17 cellular contexts compared by ENCODE assay signal in genomic region chr2:36805635-36806224, GRCh38.
DNase-seq lines count a peak whose midpoint lies in the region; ATAC-seq, FAIRE-seq and TF ChIP-seq lines count a peak whose summit lies in the region.
"Had no signal": no experiment of that assay in that cellular context is flagged by ENCODE, and none has a peak within 500 bp of the region (broad histone marks: within the 10 kb centered on the region; RNA-seq: fewer than 3 reads in every experiment).

No MANE protein-coding gene starts in this region.

- H3K9me3 ChIP-seq in GM12878 (replicated peaks; ENCODE audit: control insufficient read depth, insufficient read depth, low read length): no peaks in the 10 kb centered on the region
- H3K9me3 ChIP-seq: SJCRH30 had no signal

- no peak overlapping the region for H3K4me3 ChIP-seq in GM23338
- no peak overlapping the region for H3K4me3 ChIP-seq in GM12878
- H3K4me3 ChIP-seq: BLaER1 treated with 17β-estradiol and CSF1 and Interleukin-3, amounts not matched to agents 10 nM and 100 nM; SJCRH30 had no signal

- peaks cover 4% of the 10 kb centered on the region; the same call in 2 of the 3 replicates for H3K9me3 Mint-ChIP-seq in GM23338

- H3K9ac ChIP-seq in GM12878 (ENCODE audit: control insufficient read depth, insufficient read depth, low read length): no peak overlapping the region
- H3K9ac ChIP-seq: BLaER1 treated with 17β-estradiol and CSF1 and Interleukin-3, amounts not matched to agents 10 nM and 100 nM had no signal

- WGBS in GM12878 (ENCODE audit: insufficient coverage, insufficient replicate concordance, low lambda C conversion rate, missing lambda C conversion rate): 13% methylated on average over 11 of the region's 11 CpGs

- H3K4me1 Mint-ChIP-seq in GM23338: peaks cover 3% of the 10 kb centered on the region; the same call in 1 of the 3 replicates

- H2AFZ ChIP-seq in GM23338 (peak overlapping the region; percentile 59; the same call in 1 of the 2 replicates), GM12878 (ENCODE audit: control insufficient read depth, low read depth, low read length) (no peak overlapping the region)

- SMC1A ChIA-PET in GM12878 (lab: Charles Lee; ENCODE audit: uncharacterized antibody, unreplicated experiment): interaction anchor here (0.9 to 2.0 kb wide), 2 partner anchors 18 to 114 kb away, joined by 4 to 5 read pairs; no protein-coding TSS in a partner anchor

- BruUV-seq in GM12878 (replicated peaks; lab: Mats Ljungman, UMichigan): no TSS peak

- TF ChIP-seq POLR2A in GM12878 (IDR thresholded peaks at IDR 0.05; ENCODE audit: low read depth, low read length) (no peak), GM12891 (IDR thresholded peaks at IDR 0.05; ENCODE audit: low read depth, low read length) (no peak)

- no peak for TF ChIP-seq RAD21 in GM12878 (IDR thresholded peaks at IDR 0.05; ENCODE audit: insufficient read depth, low read depth, low read length)

- H3F3A ChIP-seq in GM23338 (replicated peaks; ENCODE audit: low read depth): no peaks in the 10 kb centered on the region

- POLR2A ChIA-PET in GM12878 (lab: Charles Lee): no interaction called here

- TF ChIP-seq CTCF in GM23338 (conservative IDR thresholded peaks at IDR 0.05; ENCODE audit: low read depth in 2 of 2) (no peak), GM12878 (IDR thresholded peaks at IDR 0.05 in 2 of 3, conservative IDR thresholded peaks at IDR 0.05 in 1 of 3; ENCODE audit: control insufficient read depth in 2 of 3, extremely low read depth in 1 of 3, insufficient read depth in 1 of 3, low read depth in 3 of 3, low read length in 3 of 3) (no peak)

- no peaks in the 10 kb centered on the region for H3K9me2 ChIP-seq in GM23338 (ENCODE audit: insufficient read depth)

- in situ Hi-C loops in GM12878 (cut with MboI): no loop called here

- H3K27ac ChIP-seq in GM23338 (ENCODE audit: low read depth) (no peak overlapping the region), GM12878 (ENCODE audit: control insufficient read depth, insufficient read depth) (no peak overlapping the region)
- H3K27ac ChIP-seq: BLaER1 treated with 17β-estradiol and CSF1 and Interleukin-3, amounts not matched to agents 10 nM and 100 nM; RWPE1; SJCRH30 had no signal

- peaks cover 13% of the 10 kb centered on the region for H3K27me3 Mint-ChIP-seq in GM23338 (ENCODE audit: insufficient read depth, low read depth, poor library complexity)

- H3K27me3 ChIP-seq in GM23338 (ENCODE audit: insufficient read depth) (no peaks in the 10 kb centered on the region), GM12878 (replicated peaks in 1 of 2; ENCODE audit: control insufficient read depth in 2 of 2, insufficient read depth in 2 of 2, low read length in 1 of 2) (peaks cover 0 to 1% of the 10 kb centered on the region in 2 experiments; a peak in 2 of 4 replicates)
- H3K27me3 ChIP-seq: BLaER1 treated with 17β-estradiol and CSF1 and Interleukin-3, amounts not matched to agents 10 nM and 100 nM; SJCRH30 had no signal

- H3K4me1 ChIP-seq in GM23338 (ENCODE audit: insufficient read depth) (no peaks in the 10 kb centered on the region), GM12878 (ENCODE audit: control insufficient read depth, insufficient read depth, low read length) (no peaks in the 10 kb centered on the region)
- H3K4me1 ChIP-seq: SJCRH30 had no signal

- H3K36me3 Mint-ChIP-seq in GM23338 (ENCODE audit: low read depth): no peaks in the 10 kb centered on the region; the same call in 2 of the 3 replicates

- FAIRE-seq in GM12878 (lab: Jason Lieb, UNC) (no peak), GM12891 (lab: Jason Lieb, UNC) (no peak)

- H3K36me3 ChIP-seq in GM23338 (ENCODE audit: insufficient read depth): no peaks in the 10 kb centered on the region
- no peaks in the 10 kb centered on the region for H3K36me3 ChIP-seq in GM12878 (ENCODE audit: control insufficient read depth in 2 of 2, insufficient read depth in 2 of 2, low read length in 1 of 2)
- H3K36me3 ChIP-seq: BLaER1 treated with 17β-estradiol and CSF1 and Interleukin-3, amounts not matched to agents 10 nM and 100 nM; SJCRH30 had no signal

- H4K20me1 ChIP-seq in GM23338 (replicated peaks; ENCODE audit: insufficient read depth): no peaks in the 10 kb centered on the region
- H4K20me1 ChIP-seq in GM12878 (ENCODE audit: control insufficient read depth, insufficient read depth): no peaks in the 10 kb centered on the region
- H4K20me1 ChIP-seq: BLaER1 treated with 17β-estradiol and CSF1 and Interleukin-3, amounts not matched to agents 10 nM and 100 nM had no signal

- no peak for TF ChIP-seq EP300 in GM12878 (IDR thresholded peaks at IDR 0.05; ENCODE audit: borderline replicate concordance in 1 of 2, control insufficient read depth in 1 of 2, low read depth in 2 of 2, low read length in 2 of 2)

- no peaks in the 10 kb centered on the region for H3K79me2 ChIP-seq in GM23338 (replicated peaks; ENCODE audit: insufficient read depth)
- no peaks in the 10 kb centered on the region for H3K79me2 ChIP-seq in GM12878 (ENCODE audit: control insufficient read depth, insufficient read depth, low read length)

- CTCF ChIA-PET in GM12878 (lab: Yijun Ruan, JAX): interaction anchor here (1.1 to 1.5 kb wide), 4 partner anchors 12 to 110 kb away, joined by 3 to 8 read pairs (median 4); no protein-coding TSS in a partner anchor

- intact Hi-C loops in GM12878 (cut with micrococcal nuclease; ENCODE audit: unreplicated experiment): no loop called here

- ATAC-seq in GM23338 (no peak), GM12878 (peak; percentile 86), esophagus mucosa (no peak)
- ATAC-seq in activated CD4-positive, CD25-positive, alpha-beta regulatory T cell treated with anti-CD3 and anti-CD28 coated beads, Interleukin-2, amount 50 U/mL, for 24 hours: no peak

- no peak overlapping the region for H3K27ac Mint-ChIP-seq in GM23338

- RAD21 ChIA-PET in GM12878 (lab: Charles Lee; ENCODE audit: unreplicated experiment): interaction anchor here (1.4 kb wide), 1 partner anchor 10 kb away, joined by 3 read pairs; no protein-coding TSS in a partner anchor

- H3K4me2 ChIP-seq in GM23338 (no peak overlapping the region), GM12878 (ENCODE audit: control insufficient read depth, insufficient read depth) (no peak overlapping the region)
- H3K4me2 ChIP-seq: BLaER1 treated with 17β-estradiol and CSF1 and Interleukin-3, amounts not matched to agents 10 nM and 100 nM had no signal

- no peak for DNase-seq in GM23338 (ENCODE audit: low spot score)
- peak; percentile 5 for DNase-seq in NCI-H1417 treated with DMSO at 0.1 percent for 48 hours (lab: John Stamatoyannopoulos, UW)
- no peak for DNase-seq in GM12878 (ENCODE audit: low read depth, low spot score)
- peak; percentile 13 for DNase-seq in retina
- no peak for DNase-seq in GM12891 (ENCODE audit: insufficient read length, low spot score)
- DNase-seq: DMS 273 treated with DMSO at 0.1 percent for 48 hours, Kasumi-1, NCI-H1436, NCI-H2081 treated with DMSO at 0.1 percent for 48 hours, NCI-H446 treated with DMSO at 0.1 percent for 48 hours, OCI-M1, SJCRH30, T-helper 9 cell had no signal

- no peak overlapping the region for H3K4me3 Mint-ChIP-seq in GM23338

TF ChIP-seq in GM12878, 131 proteins besides CTCF, POLR2A, EP300 and RAD21 (continues in another document):
- TF ChIP-seq MXI1 (IDR thresholded peaks at IDR 0.05; ENCODE audit: low read depth, low read length): no peak

TF ChIP-seq in GM12891, 5 proteins besides CTCF, POLR2A, EP300 and RAD21:
- TF ChIP-seq TAF1 (IDR thresholded peaks at IDR 0.05; ENCODE audit: low read depth, low read length) (no peak), POLR2AphosphoS5 (IDR thresholded peaks at IDR 0.05; ENCODE audit: low read depth, low read length) (no peak), PAX5 (IDR thresholded peaks at IDR 0.05; ENCODE audit: insufficient read depth, low read length, severe bottlenecking) (no peak), POU2F2 (IDR thresholded peaks at IDR 0.05; ENCODE audit: low read depth, low read length) (no peak)

Comparison
In these comparisons a context has a peak if more than half of its experiments do, and no peak if none do; other contexts are left out.
1. DNase-seq: peak in NCI-H1417 treated with DMSO at 0.1 percent for 48 hours (single experiment) and retina (single experiment); none in GM23338 (single experiment), GM12878 (single experiment) and GM12891 (single experiment).